In genomic region chr2:89213151-89213550, GRCh38 we compare ENCODE assay signal across 7 cellular contexts.
A peak's percentile ranks its signal among the peaks of the same experiment; 100 is the strongest.
DNase-seq lines count a peak whose midpoint lies in the region; ATAC-seq and TF ChIP-seq lines count a peak whose summit lies in the region.
"Not testable (repeated sequence)": the region's sequence is repeated elsewhere in the genome, so short reads cannot be mapped to it uniquely, and the experiment has no call there.

No MANE protein-coding gene starts in this region.

- H3K27ac Mint-ChIP-seq in naive B cell, result not testable (repeated sequence)

- 0% methylated on average over 3 of the region's 3 CpGs for WGBS in mammary epithelial cell (ENCODE audit: low coverage, missing lambda C conversion rate)

- dilution Hi-C loops in mammary epithelial cell (cut with HindIII; ENCODE audit: low sequenced_read_pairs), result not testable (repeated sequence)

- intact Hi-C loops in mammary epithelial cell (cut with micrococcal nuclease); left ventricle myocardium inferior (cut with micrococcal nuclease): not testable (repeated sequence)

- H3K9ac ChIP-seq in mammary epithelial cell (ENCODE audit: insufficient read depth, low read length), result not testable (repeated sequence)

- not testable (repeated sequence) for H3K79me2 ChIP-seq in mammary epithelial cell (ENCODE audit: insufficient read depth, low read length)

- in situ Hi-C loops in mammary epithelial cell (cut with MboI; ENCODE audit: low sequenced_read_pairs in 2 of 2), result not testable (repeated sequence)

- not testable (repeated sequence) for DNase-seq in GM12864 (ENCODE audit: low read depth)
- DNase-seq in NAMALWA (ENCODE audit: low spot score) (peak; percentile 81), SW480 (ENCODE audit: low spot score) (peak; percentile 35), mammary epithelial cell (peak; percentile 31), left ventricle myocardium inferior (peak; percentile 23), naive B cell (peak; percentile 52)

- not testable (repeated sequence) for H3K9me3 ChIP-seq in mammary epithelial cell (replicated peaks; ENCODE audit: insufficient read depth, low read length)
- peaks cover 15% of the 10 kb centered on the region for H3K9me3 ChIP-seq in left ventricle myocardium inferior (replicated peaks)

- not testable (repeated sequence) for H2AFZ ChIP-seq in mammary epithelial cell (ENCODE audit: low read depth, low read length)

- peak; percentile 79 for ATAC-seq in HG02798 (IDR thresholded peaks at IDR 0.05; ENCODE audit: poor library complexity, unreplicated experiment)
- peak; percentile 70 to 77 for ATAC-seq in naive B cell (ENCODE audit: low read depth in 2 of 2)

- H3K27me3 ChIP-seq in mammary epithelial cell (ENCODE audit: insufficient read depth, low read length), result not testable (repeated sequence)
- peaks cover 14% of the 10 kb centered on the region for H3K27me3 ChIP-seq in left ventricle myocardium inferior (ENCODE audit: low read depth)

- H4K20me1 ChIP-seq in mammary epithelial cell (ENCODE audit: insufficient read depth, low read length), result not testable (repeated sequence)

- H3K4me3 ChIP-seq in GM12864 (ENCODE audit: low read depth, low read length); mammary epithelial cell (replicated peaks in 1 of 3; ENCODE audit: insufficient read depth in 1 of 3, low read depth in 2 of 3, low read length in 3 of 3); left ventricle myocardium inferior: not testable (repeated sequence)

- not testable (repeated sequence) for H3K4me1 ChIP-seq in mammary epithelial cell (ENCODE audit: insufficient read depth, low read length); left ventricle myocardium inferior

- not testable (repeated sequence) for H3K36me3 ChIP-seq in mammary epithelial cell (ENCODE audit: insufficient read depth, low read length); left ventricle myocardium inferior

- H3K36me3 Mint-ChIP-seq in naive B cell, result not testable (repeated sequence)

- not testable (repeated sequence) for H3K4me2 ChIP-seq in mammary epithelial cell (ENCODE audit: insufficient read depth, low read depth, low read length)

- not testable (repeated sequence) for H3K27ac ChIP-seq in mammary epithelial cell (ENCODE audit: insufficient read depth, low read depth, low read length); left ventricle myocardium inferior (replicated peaks)

- H3K4me3 Mint-ChIP-seq in naive B cell, result peak overlapping the region in 5 of 8 donors; percentile 19 to 63 (median 44)

- CTCF ChIA-PET in mammary epithelial cell (lab: Charles Lee; ENCODE audit: low non-redundant PET), result not testable (repeated sequence)

- H3K4me1 Mint-ChIP-seq in naive B cell, result peaks cover 6 to 16% (median 7%) of the 10 kb centered on the region in 3 donors

- H3K27me3 Mint-ChIP-seq in naive B cell, result not testable (repeated sequence)

- H3K9me3 Mint-ChIP-seq in naive B cell, result not testable (repeated sequence)

- BruUV-seq in mammary epithelial cell (replicated peaks; lab: Mats Ljungman, UMichigan), result not testable (repeated sequence)

- TF ChIP-seq CTCF in GM12864 (IDR thresholded peaks at IDR 0.05; ENCODE audit: low read depth, low read length, missing control alignments) (peak; percentile 19), mammary epithelial cell (conservative IDR thresholded peaks at IDR 0.05 in 1 of 2, IDR thresholded peaks at IDR 0.05 in 1 of 2; ENCODE audit: extremely low read depth in 1 of 2, insufficient read depth in 1 of 2, low read depth in 1 of 2, low read length in 2 of 2) (peak in 1 of 2 donors; percentile 34), left ventricle myocardium inferior (IDR thresholded peaks at IDR 0.05; ENCODE audit: borderline replicate concordance) (peak; percentile 15)
